1 cellular context compared by ENCODE assay signal in the genomic region with DNA sequence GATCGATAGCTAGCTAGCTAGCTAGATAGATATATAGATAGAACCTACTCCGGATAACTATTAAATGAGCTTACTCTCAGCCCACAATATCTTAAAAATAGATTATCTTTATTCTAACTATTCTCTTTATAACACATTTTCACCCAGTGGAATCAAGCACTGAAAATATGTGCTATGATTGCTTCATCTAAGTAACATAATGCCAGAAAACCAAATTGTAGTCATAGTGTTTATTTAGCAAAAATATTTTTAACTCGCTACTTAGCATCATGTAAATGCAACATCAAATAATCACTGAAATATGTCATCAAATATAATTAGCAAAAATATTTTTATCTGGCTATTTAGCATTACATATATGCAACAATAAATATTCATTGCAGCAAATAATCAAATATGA.
TF ChIP-seq lines count a peak whose summit lies in the region.

No MANE protein-coding gene starts in this region.

TF ChIP-seq in GM23338, 12 proteins besides CTCF, POLR2A, EP300 and RAD21 (continued from another document):
- TF ChIP-seq, protein P1, sequence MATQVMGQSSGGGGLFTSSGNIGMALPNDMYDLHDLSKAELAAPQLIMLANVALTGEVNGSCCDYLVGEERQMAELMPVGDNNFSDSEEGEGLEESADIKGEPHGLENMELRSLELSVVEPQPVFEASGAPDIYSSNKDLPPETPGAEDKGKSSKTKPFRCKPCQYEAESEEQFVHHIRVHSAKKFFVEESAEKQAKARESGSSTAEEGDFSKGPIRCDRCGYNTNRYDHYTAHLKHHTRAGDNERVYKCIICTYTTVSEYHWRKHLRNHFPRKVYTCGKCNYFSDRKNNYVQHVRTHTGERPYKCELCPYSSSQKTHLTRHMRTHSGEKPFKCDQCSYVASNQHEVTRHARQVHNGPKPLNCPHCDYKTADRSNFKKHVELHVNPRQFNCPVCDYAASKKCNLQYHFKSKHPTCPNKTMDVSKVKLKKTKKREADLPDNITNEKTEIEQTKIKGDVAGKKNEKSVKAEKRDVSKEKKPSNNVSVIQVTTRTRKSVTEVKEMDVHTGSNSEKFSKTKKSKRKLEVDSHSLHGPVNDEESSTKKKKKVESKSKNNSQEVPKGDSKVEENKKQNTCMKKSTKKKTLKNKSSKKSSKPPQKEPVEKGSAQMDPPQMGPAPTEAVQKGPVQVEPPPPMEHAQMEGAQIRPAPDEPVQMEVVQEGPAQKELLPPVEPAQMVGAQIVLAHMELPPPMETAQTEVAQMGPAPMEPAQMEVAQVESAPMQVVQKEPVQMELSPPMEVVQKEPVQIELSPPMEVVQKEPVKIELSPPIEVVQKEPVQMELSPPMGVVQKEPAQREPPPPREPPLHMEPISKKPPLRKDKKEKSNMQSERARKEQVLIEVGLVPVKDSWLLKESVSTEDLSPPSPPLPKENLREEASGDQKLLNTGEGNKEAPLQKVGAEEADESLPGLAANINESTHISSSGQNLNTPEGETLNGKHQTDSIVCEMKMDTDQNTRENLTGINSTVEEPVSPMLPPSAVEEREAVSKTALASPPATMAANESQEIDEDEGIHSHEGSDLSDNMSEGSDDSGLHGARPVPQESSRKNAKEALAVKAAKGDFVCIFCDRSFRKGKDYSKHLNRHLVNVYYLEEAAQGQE (IDR thresholded peaks at IDR 0.05; ENCODE audit: unreplicated experiment) = no peak
